1 cellular context compared by ENCODE assay signal in the genomic region with DNA sequence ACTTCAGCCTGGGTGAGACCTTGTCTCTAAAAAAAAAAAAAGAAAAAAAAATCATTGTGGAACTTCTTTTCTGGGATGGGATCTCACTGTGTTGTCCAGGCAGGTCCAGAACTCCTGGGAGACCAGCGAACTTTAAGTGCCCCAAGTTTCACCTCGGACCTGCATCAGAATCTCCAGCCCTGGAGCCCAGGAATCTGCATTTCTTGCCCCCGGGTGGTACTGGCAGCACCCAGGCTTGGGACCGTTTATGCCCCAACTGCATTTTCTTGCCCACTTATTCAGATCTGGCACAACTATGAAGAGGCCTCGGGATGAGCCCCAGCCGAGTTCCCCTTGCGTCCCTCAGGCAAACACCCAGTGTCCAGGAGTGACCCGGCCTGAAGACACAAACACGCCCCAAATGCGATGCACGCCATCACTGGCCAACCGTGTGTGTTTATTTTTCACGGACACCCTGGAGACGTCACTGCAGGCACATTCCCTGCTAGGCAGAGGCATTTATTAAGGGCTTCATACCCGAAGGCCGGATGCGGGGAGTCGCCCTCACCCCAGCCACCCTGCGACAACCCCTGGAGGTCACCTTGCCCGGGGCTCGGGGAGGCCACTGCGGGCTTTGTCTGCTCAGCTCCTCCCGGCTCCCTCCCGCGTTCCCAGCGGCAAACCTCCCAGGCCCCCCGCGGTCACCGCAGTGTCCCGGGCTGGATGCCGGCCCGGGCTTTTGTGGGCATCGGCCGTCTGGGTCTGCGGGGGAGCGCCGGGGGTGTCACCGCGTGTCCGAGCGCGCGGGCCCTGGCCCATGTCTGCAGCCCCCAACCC.
TF ChIP-seq lines count a peak whose summit lies in the region.

No MANE protein-coding gene starts in this region.

TF ChIP-seq in WTC11, 78 proteins besides CTCF, POLR2A, EP300 and RAD21 (continued from another document and continues in another):
- TF ChIP-seq, protein P1, sequence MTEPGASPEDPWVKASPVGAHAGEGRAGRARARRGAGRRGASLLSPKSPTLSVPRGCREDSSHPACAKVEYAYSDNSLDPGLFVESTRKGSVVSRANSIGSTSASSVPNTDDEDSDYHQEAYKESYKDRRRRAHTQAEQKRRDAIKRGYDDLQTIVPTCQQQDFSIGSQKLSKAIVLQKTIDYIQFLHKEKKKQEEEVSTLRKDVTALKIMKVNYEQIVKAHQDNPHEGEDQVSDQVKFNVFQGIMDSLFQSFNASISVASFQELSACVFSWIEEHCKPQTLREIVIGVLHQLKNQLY (CRISPR knock-in tag; IDR thresholded peaks at IDR 0.05), result no peak
- 0 out of 2 replicates have a peak, but pooled peaks have one; percentile 37 for TF ChIP-seq JUN (CRISPR knock-in tag; IDR thresholded peaks at IDR 0.05)
- peak; percentile 20; the same call in 1 of the 2 replicates for TF ChIP-seq FOXP1 (CRISPR knock-in tag; IDR thresholded peaks at IDR 0.05; ENCODE audit: borderline replicate concordance)
- TF ChIP-seq, protein P2, sequence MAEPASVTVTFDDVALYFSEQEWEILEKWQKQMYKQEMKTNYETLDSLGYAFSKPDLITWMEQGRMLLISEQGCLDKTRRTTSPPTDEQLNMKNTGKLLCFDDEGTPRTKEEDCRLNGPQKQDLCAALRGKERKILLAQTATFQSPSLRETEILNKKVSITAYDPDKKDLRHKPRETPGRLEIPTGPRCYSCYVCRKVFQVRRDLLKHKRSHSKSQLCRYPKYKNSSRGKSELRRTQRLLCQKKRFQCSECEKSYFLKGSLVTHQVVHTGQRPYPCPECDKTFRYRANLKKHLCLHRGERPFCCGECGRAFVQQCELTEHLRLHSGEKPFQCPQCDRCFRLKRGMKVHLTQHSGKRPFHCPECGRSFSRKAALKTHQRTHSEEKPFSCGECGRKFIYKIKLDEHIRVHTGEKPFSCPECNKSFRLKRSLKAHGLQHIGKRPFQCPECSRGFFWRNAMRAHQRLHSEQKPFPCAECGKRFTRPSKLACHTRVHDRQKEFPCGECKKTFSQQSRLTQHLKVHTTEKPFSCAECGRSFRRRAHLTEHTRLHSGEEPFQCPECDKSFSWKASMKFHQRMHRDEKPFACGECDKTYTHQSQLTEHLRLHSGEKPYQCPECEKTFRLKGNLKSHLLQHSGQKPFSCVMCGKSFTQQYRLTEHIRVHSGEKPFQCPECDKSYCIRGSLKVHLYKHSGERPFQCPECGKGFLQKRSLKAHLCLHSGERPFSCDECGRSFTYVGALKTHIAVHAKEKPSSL (CRISPR knock-in tag; conservative IDR thresholded peaks at IDR 0.05), result no peak
- TF ChIP-seq, protein P3, sequence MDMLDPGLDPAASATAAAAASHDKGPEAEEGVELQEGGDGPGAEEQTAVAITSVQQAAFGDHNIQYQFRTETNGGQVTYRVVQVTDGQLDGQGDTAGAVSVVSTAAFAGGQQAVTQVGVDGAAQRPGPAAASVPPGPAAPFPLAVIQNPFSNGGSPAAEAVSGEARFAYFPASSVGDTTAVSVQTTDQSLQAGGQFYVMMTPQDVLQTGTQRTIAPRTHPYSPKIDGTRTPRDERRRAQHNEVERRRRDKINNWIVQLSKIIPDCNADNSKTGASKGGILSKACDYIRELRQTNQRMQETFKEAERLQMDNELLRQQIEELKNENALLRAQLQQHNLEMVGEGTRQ (CRISPR knock-in tag; IDR thresholded peaks at IDR 0.05), result no peak
- no peak for TF ChIP-seq KAT7 (CRISPR knock-in tag; IDR thresholded peaks at IDR 0.05; ENCODE audit: borderline replicate concordance)
- TF ChIP-seq RELA (CRISPR knock-in tag; IDR thresholded peaks at IDR 0.05; ENCODE audit: borderline replicate concordance), result no peak
- TF ChIP-seq, protein P4, sequence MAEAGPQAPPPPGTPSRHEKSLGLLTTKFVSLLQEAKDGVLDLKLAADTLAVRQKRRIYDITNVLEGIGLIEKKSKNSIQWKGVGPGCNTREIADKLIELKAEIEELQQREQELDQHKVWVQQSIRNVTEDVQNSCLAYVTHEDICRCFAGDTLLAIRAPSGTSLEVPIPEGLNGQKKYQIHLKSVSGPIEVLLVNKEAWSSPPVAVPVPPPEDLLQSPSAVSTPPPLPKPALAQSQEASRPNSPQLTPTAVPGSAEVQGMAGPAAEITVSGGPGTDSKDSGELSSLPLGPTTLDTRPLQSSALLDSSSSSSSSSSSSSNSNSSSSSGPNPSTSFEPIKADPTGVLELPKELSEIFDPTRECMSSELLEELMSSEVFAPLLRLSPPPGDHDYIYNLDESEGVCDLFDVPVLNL (CRISPR knock-in tag; IDR thresholded peaks at IDR 0.05; ENCODE audit: borderline replicate concordance, low read depth), result no peak
- TF ChIP-seq ZNF232 (CRISPR knock-in tag; IDR thresholded peaks at IDR 0.05), result no peak
- TF ChIP-seq NFATC4 (CRISPR knock-in tag; IDR thresholded peaks at IDR 0.05), result no peak
- TF ChIP-seq ZNF416 (CRISPR knock-in tag; IDR thresholded peaks at IDR 0.05), result no peak
- TF ChIP-seq CREM (CRISPR knock-in tag; IDR thresholded peaks at IDR 0.05), result 0 out of 2 replicates have a peak, but pooled peaks have one; percentile 28
- TF ChIP-seq RORB (CRISPR knock-in tag; IDR thresholded peaks at IDR 0.05), result no peak
- TF ChIP-seq, protein P5, sequence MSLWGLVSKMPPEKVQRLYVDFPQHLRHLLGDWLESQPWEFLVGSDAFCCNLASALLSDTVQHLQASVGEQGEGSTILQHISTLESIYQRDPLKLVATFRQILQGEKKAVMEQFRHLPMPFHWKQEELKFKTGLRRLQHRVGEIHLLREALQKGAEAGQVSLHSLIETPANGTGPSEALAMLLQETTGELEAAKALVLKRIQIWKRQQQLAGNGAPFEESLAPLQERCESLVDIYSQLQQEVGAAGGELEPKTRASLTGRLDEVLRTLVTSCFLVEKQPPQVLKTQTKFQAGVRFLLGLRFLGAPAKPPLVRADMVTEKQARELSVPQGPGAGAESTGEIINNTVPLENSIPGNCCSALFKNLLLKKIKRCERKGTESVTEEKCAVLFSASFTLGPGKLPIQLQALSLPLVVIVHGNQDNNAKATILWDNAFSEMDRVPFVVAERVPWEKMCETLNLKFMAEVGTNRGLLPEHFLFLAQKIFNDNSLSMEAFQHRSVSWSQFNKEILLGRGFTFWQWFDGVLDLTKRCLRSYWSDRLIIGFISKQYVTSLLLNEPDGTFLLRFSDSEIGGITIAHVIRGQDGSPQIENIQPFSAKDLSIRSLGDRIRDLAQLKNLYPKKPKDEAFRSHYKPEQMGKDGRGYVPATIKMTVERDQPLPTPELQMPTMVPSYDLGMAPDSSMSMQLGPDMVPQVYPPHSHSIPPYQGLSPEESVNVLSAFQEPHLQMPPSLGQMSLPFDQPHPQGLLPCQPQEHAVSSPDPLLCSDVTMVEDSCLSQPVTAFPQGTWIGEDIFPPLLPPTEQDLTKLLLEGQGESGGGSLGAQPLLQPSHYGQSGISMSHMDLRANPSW (CRISPR knock-in tag; conservative IDR thresholded peaks at IDR 0.05; ENCODE audit: low read depth), result no peak
- TF ChIP-seq, protein P6, sequence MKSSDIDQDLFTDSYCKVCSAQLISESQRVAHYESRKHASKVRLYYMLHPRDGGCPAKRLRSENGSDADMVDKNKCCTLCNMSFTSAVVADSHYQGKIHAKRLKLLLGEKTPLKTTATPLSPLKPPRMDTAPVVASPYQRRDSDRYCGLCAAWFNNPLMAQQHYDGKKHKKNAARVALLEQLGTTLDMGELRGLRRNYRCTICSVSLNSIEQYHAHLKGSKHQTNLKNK (CRISPR knock-in tag; IDR thresholded peaks at IDR 0.05), result no peak
- no peak for TF ChIP-seq PRRX2 (CRISPR knock-in tag; IDR thresholded peaks at IDR 0.05)
- TF ChIP-seq SMAD4 (CRISPR knock-in tag; IDR thresholded peaks at IDR 0.05), result no peak; the same call in 1 of the 2 replicates
- TF ChIP-seq ELF4 (CRISPR knock-in tag; IDR thresholded peaks at IDR 0.05; ENCODE audit: low read depth), result no peak
- TF ChIP-seq GRHL2 (CRISPR knock-in tag; IDR thresholded peaks at IDR 0.05; ENCODE audit: insufficient replicate concordance, severe bottlenecking), result no peak
- TF ChIP-seq MYBL2 (CRISPR knock-in tag; IDR thresholded peaks at IDR 0.05), result 0 out of 2 replicates have a peak, but pooled peaks have one; percentile 6
- TF ChIP-seq, protein P7, sequence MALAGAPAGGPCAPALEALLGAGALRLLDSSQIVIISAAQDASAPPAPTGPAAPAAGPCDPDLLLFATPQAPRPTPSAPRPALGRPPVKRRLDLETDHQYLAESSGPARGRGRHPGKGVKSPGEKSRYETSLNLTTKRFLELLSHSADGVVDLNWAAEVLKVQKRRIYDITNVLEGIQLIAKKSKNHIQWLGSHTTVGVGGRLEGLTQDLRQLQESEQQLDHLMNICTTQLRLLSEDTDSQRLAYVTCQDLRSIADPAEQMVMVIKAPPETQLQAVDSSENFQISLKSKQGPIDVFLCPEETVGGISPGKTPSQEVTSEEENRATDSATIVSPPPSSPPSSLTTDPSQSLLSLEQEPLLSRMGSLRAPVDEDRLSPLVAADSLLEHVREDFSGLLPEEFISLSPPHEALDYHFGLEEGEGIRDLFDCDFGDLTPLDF (CRISPR knock-in tag; IDR thresholded peaks at IDR 0.05), result no peak
- no peak for TF ChIP-seq EMX1 (CRISPR knock-in tag; IDR thresholded peaks at IDR 0.05)
- TF ChIP-seq, protein P8, sequence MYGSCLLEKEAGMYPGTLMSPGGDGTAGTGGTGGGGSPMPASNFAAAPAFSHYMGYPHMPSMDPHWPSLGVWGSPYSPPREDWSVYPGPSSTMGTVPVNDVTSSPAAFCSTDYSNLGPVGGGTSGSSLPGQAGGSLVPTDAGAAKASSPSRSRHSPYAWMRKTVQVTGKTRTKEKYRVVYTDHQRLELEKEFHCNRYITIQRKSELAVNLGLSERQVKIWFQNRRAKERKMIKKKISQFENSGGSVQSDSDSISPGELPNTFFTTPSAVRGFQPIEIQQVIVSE (CRISPR knock-in tag; IDR thresholded peaks at IDR 0.05; ENCODE audit: borderline replicate concordance), result no peak
- TF ChIP-seq NFE2L1 (CRISPR knock-in tag; IDR thresholded peaks at IDR 0.05), result no peak
- TF ChIP-seq CREB1 (CRISPR knock-in tag; IDR thresholded peaks at IDR 0.05), result no peak
- no peak for TF ChIP-seq FOXK1 (CRISPR knock-in tag; IDR thresholded peaks at IDR 0.05)
- TF ChIP-seq ZNF138 (CRISPR knock-in tag; conservative IDR thresholded peaks at IDR 0.05), result no peak
- no peak for TF ChIP-seq ZNF396 (CRISPR knock-in tag; IDR thresholded peaks at IDR 0.05; ENCODE audit: borderline replicate concordance)
- no peak for TF ChIP-seq NR2C2 (CRISPR knock-in tag; IDR thresholded peaks at IDR 0.05)
- TF ChIP-seq, protein P9, sequence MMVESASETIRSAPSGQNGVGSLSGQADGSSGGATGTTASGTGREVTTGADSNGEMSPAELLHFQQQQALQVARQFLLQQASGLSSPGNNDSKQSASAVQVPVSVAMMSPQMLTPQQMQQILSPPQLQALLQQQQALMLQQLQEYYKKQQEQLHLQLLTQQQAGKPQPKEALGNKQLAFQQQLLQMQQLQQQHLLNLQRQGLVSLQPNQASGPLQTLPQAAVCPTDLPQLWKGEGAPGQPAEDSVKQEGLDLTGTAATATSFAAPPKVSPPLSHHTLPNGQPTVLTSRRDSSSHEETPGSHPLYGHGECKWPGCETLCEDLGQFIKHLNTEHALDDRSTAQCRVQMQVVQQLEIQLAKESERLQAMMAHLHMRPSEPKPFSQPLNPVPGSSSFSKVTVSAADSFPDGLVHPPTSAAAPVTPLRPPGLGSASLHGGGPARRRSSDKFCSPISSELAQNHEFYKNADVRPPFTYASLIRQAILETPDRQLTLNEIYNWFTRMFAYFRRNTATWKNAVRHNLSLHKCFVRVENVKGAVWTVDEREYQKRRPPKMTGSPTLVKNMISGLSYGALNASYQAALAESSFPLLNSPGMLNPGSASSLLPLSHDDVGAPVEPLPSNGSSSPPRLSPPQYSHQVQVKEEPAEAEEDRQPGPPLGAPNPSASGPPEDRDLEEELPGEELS (CRISPR knock-in tag; IDR thresholded peaks at IDR 0.05), result peak; percentile 24; the same call in 1 of the 2 replicates
- TF ChIP-seq NFYB (CRISPR knock-in tag; conservative IDR thresholded peaks at IDR 0.05; ENCODE audit: low read depth), result no peak
- no peak for TF ChIP-seq ATF1 (CRISPR knock-in tag; IDR thresholded peaks at IDR 0.05)
- TF ChIP-seq, protein P10, sequence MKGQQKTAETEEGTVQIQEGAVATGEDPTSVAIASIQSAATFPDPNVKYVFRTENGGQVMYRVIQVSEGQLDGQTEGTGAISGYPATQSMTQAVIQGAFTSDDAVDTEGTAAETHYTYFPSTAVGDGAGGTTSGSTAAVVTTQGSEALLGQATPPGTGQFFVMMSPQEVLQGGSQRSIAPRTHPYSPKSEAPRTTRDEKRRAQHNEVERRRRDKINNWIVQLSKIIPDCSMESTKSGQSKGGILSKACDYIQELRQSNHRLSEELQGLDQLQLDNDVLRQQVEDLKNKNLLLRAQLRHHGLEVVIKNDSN (CRISPR knock-in tag; IDR thresholded peaks at IDR 0.05), result 0 out of 2 replicates have a peak, but pooled peaks have one; percentile 21
- TF ChIP-seq CBFB (CRISPR knock-in tag; IDR thresholded peaks at IDR 0.05; ENCODE audit: low read depth), result no peak
- TF ChIP-seq, protein P11, sequence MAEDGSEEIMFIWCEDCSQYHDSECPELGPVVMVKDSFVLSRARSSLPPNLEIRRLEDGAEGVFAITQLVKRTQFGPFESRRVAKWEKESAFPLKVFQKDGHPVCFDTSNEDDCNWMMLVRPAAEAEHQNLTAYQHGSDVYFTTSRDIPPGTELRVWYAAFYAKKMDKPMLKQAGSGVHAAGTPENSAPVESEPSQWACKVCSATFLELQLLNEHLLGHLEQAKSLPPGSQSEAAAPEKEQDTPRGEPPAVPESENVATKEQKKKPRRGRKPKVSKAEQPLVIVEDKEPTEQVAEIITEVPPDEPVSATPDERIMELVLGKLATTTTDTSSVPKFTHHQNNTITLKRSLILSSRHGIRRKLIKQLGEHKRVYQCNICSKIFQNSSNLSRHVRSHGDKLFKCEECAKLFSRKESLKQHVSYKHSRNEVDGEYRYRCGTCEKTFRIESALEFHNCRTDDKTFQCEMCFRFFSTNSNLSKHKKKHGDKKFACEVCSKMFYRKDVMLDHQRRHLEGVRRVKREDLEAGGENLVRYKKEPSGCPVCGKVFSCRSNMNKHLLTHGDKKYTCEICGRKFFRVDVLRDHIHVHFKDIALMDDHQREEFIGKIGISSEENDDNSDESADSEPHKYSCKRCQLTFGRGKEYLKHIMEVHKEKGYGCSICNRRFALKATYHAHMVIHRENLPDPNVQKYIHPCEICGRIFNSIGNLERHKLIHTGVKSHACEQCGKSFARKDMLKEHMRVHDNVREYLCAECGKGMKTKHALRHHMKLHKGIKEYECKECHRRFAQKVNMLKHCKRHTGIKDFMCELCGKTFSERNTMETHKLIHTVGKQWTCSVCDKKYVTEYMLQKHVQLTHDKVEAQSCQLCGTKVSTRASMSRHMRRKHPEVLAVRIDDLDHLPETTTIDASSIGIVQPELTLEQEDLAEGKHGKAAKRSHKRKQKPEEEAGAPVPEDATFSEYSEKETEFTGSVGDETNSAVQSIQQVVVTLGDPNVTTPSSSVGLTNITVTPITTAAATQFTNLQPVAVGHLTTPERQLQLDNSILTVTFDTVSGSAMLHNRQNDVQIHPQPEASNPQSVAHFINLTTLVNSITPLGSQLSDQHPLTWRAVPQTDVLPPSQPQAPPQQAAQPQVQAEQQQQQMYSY (CRISPR knock-in tag; IDR thresholded peaks at IDR 0.05), result peak; percentile 58; the same call in 1 of the 2 replicates
- TF ChIP-seq, protein P12, sequence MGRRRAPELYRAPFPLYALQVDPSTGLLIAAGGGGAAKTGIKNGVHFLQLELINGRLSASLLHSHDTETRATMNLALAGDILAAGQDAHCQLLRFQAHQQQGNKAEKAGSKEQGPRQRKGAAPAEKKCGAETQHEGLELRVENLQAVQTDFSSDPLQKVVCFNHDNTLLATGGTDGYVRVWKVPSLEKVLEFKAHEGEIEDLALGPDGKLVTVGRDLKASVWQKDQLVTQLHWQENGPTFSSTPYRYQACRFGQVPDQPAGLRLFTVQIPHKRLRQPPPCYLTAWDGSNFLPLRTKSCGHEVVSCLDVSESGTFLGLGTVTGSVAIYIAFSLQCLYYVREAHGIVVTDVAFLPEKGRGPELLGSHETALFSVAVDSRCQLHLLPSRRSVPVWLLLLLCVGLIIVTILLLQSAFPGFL (CRISPR knock-in tag; IDR thresholded peaks at IDR 0.05; ENCODE audit: borderline replicate concordance), result no peak
- no peak for TF ChIP-seq ESRRA (CRISPR knock-in tag; IDR thresholded peaks at IDR 0.05; ENCODE audit: borderline replicate concordance)
